In genomic region chr16:69535123-69536050, GRCh38 we compare ENCODE assay signal across 15 cellular contexts. TPM values are rescaled to one million over a fixed set of nuclear protein-coding genes. Genes with fewer than 3 reads are reported as not detected.
DNase-seq lines count a peak whose midpoint lies in the region; ATAC-seq and TF ChIP-seq lines count a peak whose summit lies in the region.
"Had no signal": no experiment of that assay in that cellular context is flagged by ENCODE, and none has a peak within 500 bp of the region (broad histone marks: within the 10 kb centered on the region; RNA-seq: fewer than 3 reads in every experiment).

No MANE protein-coding gene starts in this region.

- no peaks in the 10 kb centered on the region for H3K36me3 ChIP-seq in IMR-90 (ENCODE audit: control insufficient read depth, insufficient read depth, low read length)
- H3K36me3 ChIP-seq: heart left ventricle had no signal

- H3K4me2 ChIP-seq in IMR-90 (ENCODE audit: low read depth, low read length), result peak overlapping the region; percentile 48; the same call in 1 of the 2 replicates

- peak overlapping the region; percentile 78; the same call in 1 of the 2 replicates for H4K91ac ChIP-seq in IMR-90 (ENCODE audit: insufficient read depth, low read depth, low read length)

- H4K20me1 ChIP-seq in IMR-90 (ENCODE audit: insufficient read depth, low read length), result no peaks in the 10 kb centered on the region

- in situ Hi-C loops in IMR-90 (cut with MboI; ENCODE audit: low sequenced_read_pairs), result no loop called here

- H4K8ac ChIP-seq in IMR-90 (ENCODE audit: low read depth in 2 of 2, low read length in 2 of 2), result peak overlapping the region; percentile 55 to 63

- peak overlapping the region; percentile 62 for H2AK9ac ChIP-seq in IMR-90 (replicated peaks; ENCODE audit: low read depth, low read length, poor library complexity)

- TF ChIP-seq POLR2A in IMR-90 (IDR thresholded peaks at IDR 0.05; ENCODE audit: low read depth, low read length), result no peak

- H2BK5ac ChIP-seq in IMR-90 (ENCODE audit: low read depth, low read length, poor library complexity, severe bottlenecking), result peak overlapping the region; percentile 83

- no peak overlapping the region; the same call in 1 of the 2 replicates for H3K9ac ChIP-seq in IMR-90 (ENCODE audit: low read depth, low read length)

- intact Hi-C loops in IMR-90 (cut with micrococcal nuclease), result no loop called here

- TF ChIP-seq RAD21 in IMR-90 (IDR thresholded peaks at IDR 0.05; ENCODE audit: low read length), result no peak

- peak overlapping the region; percentile 73 for H2AFZ ChIP-seq in IMR-90 (replicated peaks; ENCODE audit: low read length, poor library complexity)

- dilution Hi-C loops in IMR-90 (cut with HindIII; ENCODE audit: low sequenced_read_pairs, unreplicated experiment), result no loop called here

- no peaks in the 10 kb centered on the region for H3K27me3 ChIP-seq in IMR-90 (ENCODE audit: control insufficient read depth, insufficient read depth, low read length)

- peak; percentile 34 for ATAC-seq in IMR-90 (ENCODE audit: low read depth)
- ATAC-seq: activated CD8-positive, alpha-beta memory T cell treated with anti-CD3 and anti-CD28 coated beads, Interleukin-2, amount 10 ng/mL, durations not matched to agents 7 days and 5 days; heart left ventricle; left lobe of liver had no signal

- H3K4me3 ChIP-seq in IMR-90 (ENCODE audit: insufficient read depth, low read depth, low read length), result no peak overlapping the region
- no peak overlapping the region for H3K4me3 ChIP-seq in choroid plexus epithelial cell (ENCODE audit: low read depth, low read length)
- H3K4me3 ChIP-seq: heart left ventricle had no signal

- WGBS in IMR-90 (ENCODE audit: extremely low coverage in 2 of 2, insufficient read length in 1 of 2), 2 experiments, result 100% methylated on average over 1 of the region's 8 CpGs; no CpG with 5 or more reads in 1 of the 2 experiments

- H2BK20ac ChIP-seq in IMR-90 (ENCODE audit: low read depth, low read length), result peak overlapping the region; percentile 89

- peak; percentile 41 for DNase-seq in DMS153 (lab: John Stamatoyannopoulos, UW)
- peak; percentile 65 for DNase-seq in IMR-90
- peak; percentile 66 for DNase-seq in choroid plexus epithelial cell (ENCODE audit: low read depth)
- peak; percentile 28 for DNase-seq in kidney tubule cell (ENCODE audit: low spot score)
- DNase-seq in activated effector memory CD4-positive, alpha-beta T cell treated with Interleukin-2 at 50 U/mL for 16 hours, result no peak
- no peak for DNase-seq in stimulated activated CD4-positive, alpha-beta T cell treated with anti-CD3 and anti-CD28 coated beads, Interleukin-1b, Interleukin-23, amount 100 ng/mL, for 48 hours
- no peak for DNase-seq in NCI-H774 (lab: John Stamatoyannopoulos, UW)
- no peak for DNase-seq in NCI-H1694 treated with DMSO at 0.1 percent for 48 hours (lab: John Stamatoyannopoulos, UW)
- DNase-seq: activated CD8-positive, alpha-beta memory T cell treated with anti-CD3 and anti-CD28 coated beads, Interleukin-2, amount 10 ng/mL, durations not matched to agents 7 days and 5 days; CD4-positive, alpha-beta memory T cell; cortex of kidney; heart left ventricle; NCI-H1694; NCI-H526 treated with DMSO at 0.1 percent for 48 hours had no signal

- peak overlapping the region; percentile 84 for H2BK120ac ChIP-seq in IMR-90 (ENCODE audit: low read depth, low read length)

- H3K4ac ChIP-seq in IMR-90 (ENCODE audit: low read depth, low read length), result peak overlapping the region; percentile 68

- H2AK5ac ChIP-seq in IMR-90 (ENCODE audit: low read depth, low read length), result peak overlapping the region; percentile 95

- H3K27ac ChIP-seq in IMR-90 (ENCODE audit: insufficient read depth, low read length), result no peak overlapping the region
- H3K27ac ChIP-seq: heart left ventricle had no signal

- peak overlapping the region; percentile 88; the same call in 1 of the 2 replicates for H3K18ac ChIP-seq in IMR-90 (ENCODE audit: low read depth, low read length)

- TF ChIP-seq CTCF in IMR-90 (conservative IDR thresholded peaks at IDR 0.05; ENCODE audit: low read depth, low read length), result no peak
- no peak for TF ChIP-seq CTCF in choroid plexus epithelial cell (conservative IDR thresholded peaks at IDR 0.05; ENCODE audit: low read depth, low read length)

- H3K4me1 ChIP-seq in IMR-90 (ENCODE audit: control insufficient read depth, insufficient read depth, low read length), result peaks cover 14% of the 10 kb centered on the region

- H3K79me1 ChIP-seq in IMR-90 (ENCODE audit: low read depth in 1 of 2, low read length in 2 of 2), result peaks cover 0 to 12% of the 10 kb centered on the region in 2 experiments; a peak in 2 of 4 replicates

- H3K23ac ChIP-seq in IMR-90 (ENCODE audit: low read depth, low read length), result peak overlapping the region; percentile 1; the same call in 1 of the 2 replicates

- H3K9me3 ChIP-seq in IMR-90 (ENCODE audit: control insufficient read depth, insufficient read depth, low read length), result no peaks in the 10 kb centered on the region
- H3K9me3 ChIP-seq: heart left ventricle had no signal

- peak overlapping the region; percentile 82 for H3K14ac ChIP-seq in IMR-90 (replicated peaks; ENCODE audit: low read depth, low read length)

- H3K56ac ChIP-seq in IMR-90 (ENCODE audit: extremely low read depth, insufficient read depth, low read length), result no peak overlapping the region

- BruUV-seq in IMR-90 (replicated peaks; lab: Mats Ljungman, UMichigan), result no TSS peak

- CTCF ChIA-PET in IMR-90 (lab: Yijun Ruan, JAX), result no interaction called here

- peaks cover 19% of the 10 kb centered on the region for H3K9me1 ChIP-seq in IMR-90 (ENCODE audit: insufficient read depth, low read length)

- peak overlapping the region; percentile 73; the same call in 1 of the 2 replicates for H4K5ac ChIP-seq in IMR-90 (ENCODE audit: low read depth, low read length)

- peak overlapping the region; percentile 99 for H2BK15ac ChIP-seq in IMR-90 (ENCODE audit: low read depth, low read length)

- POLR2A ChIA-PET in IMR-90 (lab: Charles Lee; ENCODE audit: unreplicated experiment), result no interaction called here

TF ChIP-seq in IMR-90, 13 proteins besides CTCF, POLR2A, EP300 and RAD21:
- TF ChIP-seq USF2 (IDR thresholded peaks at IDR 0.05; ENCODE audit: low read depth, low read length), result no peak
- TF ChIP-seq MXI1 (IDR thresholded peaks at IDR 0.05; ENCODE audit: borderline replicate concordance, low read depth, low read length), result no peak
- no peak for TF ChIP-seq MAZ (IDR thresholded peaks at IDR 0.05; ENCODE audit: borderline replicate concordance, low read depth, low read length)
TF ChIP-seq in IMR-90: peak in this region for 0.

RNA-seq across cellular contexts. Expression of gene NFAT5, which starts 30.4 kb away (rescaled TPM):
- 16.9 and 20.1 TPM in 2 replicates for total RNA-seq in IMR-90 (2012; rRNA removed)
- 10.8 and 10.9 TPM in 2 replicates for polyA plus RNA-seq in IMR-90 (2012; rRNA removed)
- polyA plus RNA-seq in IMR-90 (2012; cell fraction: cytosol; rRNA removed), result 1.7 and 1.8 TPM in 2 replicates
- 10.2 and 78.3 TPM in 2 replicates for polyA plus RNA-seq in IMR-90 (2012; cell fraction: nucleus; rRNA removed; ENCODE audit: low replicate concordance)

Comparison
In these comparisons a context has a peak if more than half of its experiments do, and no peak if none do; other contexts are left out.
1. DNase-seq: peak in DMS153 (single experiment), IMR-90 (single experiment), choroid plexus epithelial cell (single experiment) and kidney tubule cell (single experiment); none in activated effector memory CD4-positive, alpha-beta T cell treated with Interleukin-2 at 50 U/mL for 16 hours (single experiment), stimulated activated CD4-positive, alpha-beta T cell treated with anti-CD3 and anti-CD28 coated beads, Interleukin-1b, Interleukin-23, amount 100 ng/mL, for 48 hours (single experiment), NCI-H774 (single experiment) and NCI-H1694 treated with DMSO at 0.1 percent for 48 hours (single experiment).